ENCODE assay signal across 1 cellular context in the genomic region with DNA sequence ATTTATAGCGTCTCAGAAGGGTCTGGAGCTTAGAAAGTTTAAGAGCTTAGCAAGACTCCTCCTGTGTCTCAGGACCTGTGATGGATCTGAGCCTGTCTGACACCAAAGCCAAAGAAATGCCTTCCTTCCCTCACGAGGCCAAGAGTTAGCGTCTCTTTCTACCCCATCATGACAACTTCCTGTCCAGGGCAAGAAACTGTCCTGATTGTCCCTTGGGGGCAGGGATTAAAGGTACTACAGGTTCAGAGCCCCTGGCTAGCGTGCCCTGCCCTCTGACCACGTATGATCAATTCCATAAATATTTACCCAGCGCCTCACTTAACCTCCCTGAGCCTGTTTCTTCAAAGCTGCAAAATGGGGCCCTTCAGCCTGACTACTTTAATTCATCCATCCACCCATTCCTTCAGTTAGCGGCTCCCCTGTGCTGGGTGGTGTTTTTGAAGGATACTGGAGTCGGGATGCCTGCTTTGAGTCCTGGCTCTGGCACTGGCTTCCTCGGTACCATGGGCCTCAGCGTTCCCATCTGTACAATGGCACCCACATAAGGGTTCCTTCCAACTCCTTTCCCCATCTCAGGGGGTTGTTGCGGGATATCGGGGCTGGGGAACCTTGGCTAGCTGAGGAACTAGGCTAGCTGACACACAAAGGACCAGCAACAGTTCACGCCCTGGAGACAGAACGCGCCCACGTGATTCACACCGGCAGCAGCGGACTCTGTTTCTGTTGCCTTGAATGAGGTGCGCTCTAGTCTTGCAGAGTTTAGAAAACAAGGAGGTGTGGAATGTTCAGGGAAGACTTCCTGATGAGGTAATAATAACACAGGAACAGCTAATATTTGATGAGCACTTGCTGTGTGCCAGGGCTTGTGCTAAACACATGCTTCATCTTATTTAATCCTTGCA.
TF ChIP-seq lines count a peak whose summit lies in the region.

No MANE protein-coding gene starts in this region.

TF ChIP-seq in liver, 16 proteins besides CTCF, POLR2A, EP300 and RAD21 (continued from another document):
- TF ChIP-seq, protein P1, sequence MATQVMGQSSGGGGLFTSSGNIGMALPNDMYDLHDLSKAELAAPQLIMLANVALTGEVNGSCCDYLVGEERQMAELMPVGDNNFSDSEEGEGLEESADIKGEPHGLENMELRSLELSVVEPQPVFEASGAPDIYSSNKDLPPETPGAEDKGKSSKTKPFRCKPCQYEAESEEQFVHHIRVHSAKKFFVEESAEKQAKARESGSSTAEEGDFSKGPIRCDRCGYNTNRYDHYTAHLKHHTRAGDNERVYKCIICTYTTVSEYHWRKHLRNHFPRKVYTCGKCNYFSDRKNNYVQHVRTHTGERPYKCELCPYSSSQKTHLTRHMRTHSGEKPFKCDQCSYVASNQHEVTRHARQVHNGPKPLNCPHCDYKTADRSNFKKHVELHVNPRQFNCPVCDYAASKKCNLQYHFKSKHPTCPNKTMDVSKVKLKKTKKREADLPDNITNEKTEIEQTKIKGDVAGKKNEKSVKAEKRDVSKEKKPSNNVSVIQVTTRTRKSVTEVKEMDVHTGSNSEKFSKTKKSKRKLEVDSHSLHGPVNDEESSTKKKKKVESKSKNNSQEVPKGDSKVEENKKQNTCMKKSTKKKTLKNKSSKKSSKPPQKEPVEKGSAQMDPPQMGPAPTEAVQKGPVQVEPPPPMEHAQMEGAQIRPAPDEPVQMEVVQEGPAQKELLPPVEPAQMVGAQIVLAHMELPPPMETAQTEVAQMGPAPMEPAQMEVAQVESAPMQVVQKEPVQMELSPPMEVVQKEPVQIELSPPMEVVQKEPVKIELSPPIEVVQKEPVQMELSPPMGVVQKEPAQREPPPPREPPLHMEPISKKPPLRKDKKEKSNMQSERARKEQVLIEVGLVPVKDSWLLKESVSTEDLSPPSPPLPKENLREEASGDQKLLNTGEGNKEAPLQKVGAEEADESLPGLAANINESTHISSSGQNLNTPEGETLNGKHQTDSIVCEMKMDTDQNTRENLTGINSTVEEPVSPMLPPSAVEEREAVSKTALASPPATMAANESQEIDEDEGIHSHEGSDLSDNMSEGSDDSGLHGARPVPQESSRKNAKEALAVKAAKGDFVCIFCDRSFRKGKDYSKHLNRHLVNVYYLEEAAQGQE (IDR thresholded peaks at IDR 0.05): peak; percentile 44
- TF ChIP-seq FOXA1 (IDR thresholded peaks at IDR 0.05) (no peak), FOXA2 (IDR thresholded peaks at IDR 0.05) (peak; percentile 56), HNF4A (conservative IDR thresholded peaks at IDR 0.05) (peak; percentile 96 to 98), NR2F2 (IDR thresholded peaks at IDR 0.05) (peak; percentile 74), JUND (IDR thresholded peaks at IDR 0.05) (peak; percentile 75 to 78), YY1 (IDR thresholded peaks at IDR 0.05) (peak; percentile 72), GABPA (IDR thresholded peaks at IDR 0.05 in 1 of 2, conservative IDR thresholded peaks at IDR 0.05 in 1 of 2) (peak; percentile 72 to 86), HNF4G (IDR thresholded peaks at IDR 0.05) (peak; percentile 77), TAF1 (conservative IDR thresholded peaks at IDR 0.05) (peak; percentile 35), SP1 (IDR thresholded peaks at IDR 0.05) (peak; percentile 95), RXRA (IDR thresholded peaks at IDR 0.05) (peak; percentile 98)
- TF ChIP-seq, protein P2, sequence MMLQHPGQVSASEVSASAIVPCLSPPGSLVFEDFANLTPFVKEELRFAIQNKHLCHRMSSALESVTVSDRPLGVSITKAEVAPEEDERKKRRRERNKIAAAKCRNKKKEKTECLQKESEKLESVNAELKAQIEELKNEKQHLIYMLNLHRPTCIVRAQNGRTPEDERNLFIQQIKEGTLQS (IDR thresholded peaks at IDR 0.05): no peak
- TF ChIP-seq, protein P3, sequence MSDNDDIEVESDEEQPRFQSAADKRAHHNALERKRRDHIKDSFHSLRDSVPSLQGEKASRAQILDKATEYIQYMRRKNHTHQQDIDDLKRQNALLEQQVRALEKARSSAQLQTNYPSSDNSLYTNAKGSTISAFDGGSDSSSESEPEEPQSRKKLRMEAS (IDR thresholded peaks at IDR 0.05): peak; percentile 61
- TF ChIP-seq, protein P4, sequence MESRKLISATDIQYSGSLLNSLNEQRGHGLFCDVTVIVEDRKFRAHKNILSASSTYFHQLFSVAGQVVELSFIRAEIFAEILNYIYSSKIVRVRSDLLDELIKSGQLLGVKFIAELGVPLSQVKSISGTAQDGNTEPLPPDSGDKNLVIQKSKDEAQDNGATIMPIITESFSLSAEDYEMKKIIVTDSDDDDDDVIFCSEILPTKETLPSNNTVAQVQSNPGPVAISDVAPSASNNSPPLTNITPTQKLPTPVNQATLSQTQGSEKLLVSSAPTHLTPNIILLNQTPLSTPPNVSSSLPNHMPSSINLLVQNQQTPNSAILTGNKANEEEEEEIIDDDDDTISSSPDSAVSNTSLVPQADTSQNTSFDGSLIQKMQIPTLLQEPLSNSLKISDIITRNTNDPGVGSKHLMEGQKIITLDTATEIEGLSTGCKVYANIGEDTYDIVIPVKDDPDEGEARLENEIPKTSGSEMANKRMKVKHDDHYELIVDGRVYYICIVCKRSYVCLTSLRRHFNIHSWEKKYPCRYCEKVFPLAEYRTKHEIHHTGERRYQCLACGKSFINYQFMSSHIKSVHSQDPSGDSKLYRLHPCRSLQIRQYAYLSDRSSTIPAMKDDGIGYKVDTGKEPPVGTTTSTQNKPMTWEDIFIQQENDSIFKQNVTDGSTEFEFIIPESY (IDR thresholded peaks at IDR 0.05): peak; percentile 60
TF ChIP-seq in liver: peak in this region for 14.
